8 cellular contexts compared by ENCODE assay signal in genomic region chr15:52018693-52019393, GRCh38. TPM values are rescaled to one million over a fixed set of nuclear protein-coding genes. Genes with fewer than 3 reads are reported as not detected.
A peak's percentile ranks its signal among the peaks of the same experiment; 100 is the strongest.
DNase-seq lines count a peak whose midpoint lies in the region; ATAC-seq and TF ChIP-seq lines count a peak whose summit lies in the region.

Gene MAPK6, plus strand, starts transcription at chr15:52019219. Its CDS starts 27,242 bp downstream, at chr15:52046461.

- peak within 1 kb of the TSS; percentile 96 for H3K27ac Mint-ChIP-seq in activated CD4-positive, alpha-beta T cell treated with anti-CD3 and anti-CD28 coated beads for 36 hours

- no peaks in the 10 kb centered on the region for H3K27me3 ChIP-seq in layer of hippocampus (ENCODE audit: control insufficient read depth, insufficient read depth, low read length)

- peak; percentile 99 for DNase-seq in AG20443 (ENCODE audit: low spot score)
- peak; percentile 52 for DNase-seq in NCI-H510A (lab: John Stamatoyannopoulos, UW)
- peak; percentile 97 for DNase-seq in activated CD4-positive, alpha-beta T cell treated with anti-CD3 and anti-CD28 coated beads for 36 hours
- peak; percentile 96 for DNase-seq in choroid plexus epithelial cell (ENCODE audit: low read depth)
- DNase-seq in stimulated activated CD4-positive, alpha-beta T cell treated with anti-CD3 and anti-CD28 coated beads, Interleukin-1b, Interleukin-23, amount 100 ng/mL, for 24 hours (ENCODE audit: low read depth in 4 of 4, low spot score in 1 of 4) = peak; percentile 82 to 94 (median 92)

- H3K4me1 Mint-ChIP-seq in activated CD4-positive, alpha-beta T cell treated with anti-CD3 and anti-CD28 coated beads for 36 hours = peaks cover 38% of the 10 kb centered on the region

- H3K27ac ChIP-seq in layer of hippocampus (ENCODE audit: low read depth, low read length) = peak within 1 kb of the TSS; percentile 99

- peak within 1 kb of the TSS; percentile 86 for H3K4me3 Mint-ChIP-seq in activated CD4-positive, alpha-beta T cell treated with anti-CD3 and anti-CD28 coated beads for 36 hours

- intact Hi-C loops in activated CD4-positive, alpha-beta T cell treated with anti-CD3 and anti-CD28 coated beads for 36 hours (cut with DNase I, micrococcal nuclease) = loop anchor here in 1 of 2 experiments (1.0 to 10.0 kb wide), 9 partner anchors 13 to 1884 kb away; partner anchors contain the start of genes GABPB1, LEO1, LYSMD2 and SPPL2A

- POLR2A ChIA-PET in activated CD4-positive, alpha-beta T cell treated with anti-CD3 and anti-CD28 coated beads for 36 hours (lab: Charles Lee) = no interaction called here

- CTCF ChIA-PET in activated CD4-positive, alpha-beta T cell treated with anti-CD3 and anti-CD28 coated beads for 36 hours (lab: Charles Lee) = interaction anchor here (1.2 kb wide), 1 partner anchor 24 kb away, joined by 3 read pairs; no protein-coding TSS in a partner anchor

- peaks cover 5% of the 10 kb centered on the region for H3K27me3 Mint-ChIP-seq in activated CD4-positive, alpha-beta T cell treated with anti-CD3 and anti-CD28 coated beads for 36 hours

- no peak for TF ChIP-seq CTCF in choroid plexus epithelial cell (conservative IDR thresholded peaks at IDR 0.05; ENCODE audit: low read depth, low read length)

- ATAC-seq in GM19025 (IDR thresholded peaks at IDR 0.05; ENCODE audit: low read depth, unreplicated experiment) (peak; percentile 73), HG03280 (IDR thresholded peaks at IDR 0.05; ENCODE audit: unreplicated experiment) (peak; percentile 77)
- peak; percentile 76 for ATAC-seq in activated CD4-positive, alpha-beta T cell treated with anti-CD3 and anti-CD28 coated beads for 36 hours

- H3K36me3 Mint-ChIP-seq in activated CD4-positive, alpha-beta T cell treated with anti-CD3 and anti-CD28 coated beads for 36 hours (ENCODE audit: low read depth) = peaks cover 3% of the 10 kb centered on the region

- H3K4me3 ChIP-seq in choroid plexus epithelial cell (ENCODE audit: low read depth, low read length) = peak within 1 kb of the TSS; percentile 78

- no peaks in the 10 kb centered on the region for H3K9me3 Mint-ChIP-seq in activated CD4-positive, alpha-beta T cell treated with anti-CD3 and anti-CD28 coated beads for 36 hours (ENCODE audit: low read depth)

RNA-seq across cellular contexts. Expression of gene MAPK6, which starts in this region (rescaled TPM):
- total RNA-seq in activated CD4-positive, alpha-beta T cell treated with anti-CD3 and anti-CD28 coated beads for 36 hours = 10 to 100 TPM; 27.3 to 28.1 TPM

Comparison
In these comparisons a context has a peak if more than half of its experiments do, and no peak if none do; other contexts are left out.
1. Peak in every context shown above with its lines: DNase-seq, ATAC-seq, H3K4me3 ChIP-seq and H3K27ac ChIP-seq.